In genomic region chr5:125411163-125412050, GRCh38 we compare ENCODE assay signal across 8 cellular contexts.
DNase-seq lines count a peak whose midpoint lies in the region; ATAC-seq and TF ChIP-seq lines count a peak whose summit lies in the region.

No MANE protein-coding gene starts in this region.

- 0 out of 2 replicates have a peak, but pooled peaks cover 5% of the 10 kb centered on the region for H3K9me3 ChIP-seq in OCI-LY1 (ENCODE audit: low read length)

- H2AFZ ChIP-seq in OCI-LY1 (ENCODE audit: low read length) = 0 out of 2 replicates have a peak overlapping the region, but pooled peaks have one; percentile 10

- DNase-seq in DMS53 (lab: John Stamatoyannopoulos, UW) (peak; percentile 43), DMS53 treated with DMSO at 0.1 percent for 48 hours (lab: John Stamatoyannopoulos, UW; ENCODE audit: unreplicated experiment) (no peak), fibroblast of peridontal ligament (ENCODE audit: extremely low read depth) (peak; percentile 66), pulmonary artery endothelial cell (ENCODE audit: low read depth, low spot score) (peak; percentile 72), T-helper 1 cell (no peak)
- no peak for DNase-seq in activated CD4-positive, alpha-beta T cell treated with anti-CD3 and anti-CD28 coated beads, Interleukin-2, amount 50 U/mL, for 1 hour

- H4K20me1 ChIP-seq in OCI-LY1 (ENCODE audit: insufficient read depth, low read length) = no peaks in the 10 kb centered on the region

- H3K9ac ChIP-seq in OCI-LY1 (ENCODE audit: low read length) = peak overlapping the region; percentile 70

- peaks cover 57% of the 10 kb centered on the region for H3K4me1 ChIP-seq in OCI-LY1 (ENCODE audit: insufficient read depth, low read length, severe bottlenecking)

- no peaks in the 10 kb centered on the region for H3K27me3 ChIP-seq in OCI-LY1 (ENCODE audit: insufficient read depth, low read length)

- ATAC-seq in HG03025 (IDR thresholded peaks at IDR 0.05; ENCODE audit: low FRiP score, unreplicated experiment) = peak; percentile 75

- H3K4me3 ChIP-seq in OCI-LY1 (ENCODE audit: low read depth, low read length, poor library complexity, severe bottlenecking) = peak overlapping the region; percentile 51

- H3F3A ChIP-seq in OCI-LY1 (ENCODE audit: insufficient read depth, low read length) = no peaks in the 10 kb centered on the region

- peak overlapping the region; percentile 86 for H3K4me2 ChIP-seq in OCI-LY1 (ENCODE audit: low read length)

- no peaks in the 10 kb centered on the region for H3K36me3 ChIP-seq in OCI-LY1 (ENCODE audit: insufficient read depth, low read length)

- peak overlapping the region; percentile 94 for H3K27ac ChIP-seq in OCI-LY1 (ENCODE audit: low read depth, low read length, poor library complexity, severe bottlenecking)

- H3K79me2 ChIP-seq in OCI-LY1 (ENCODE audit: insufficient read depth, low read length) = no peaks in the 10 kb centered on the region

- H3K9me2 ChIP-seq in OCI-LY1 (ENCODE audit: low read depth, low read length) = no peaks in the 10 kb centered on the region

- no peak for TF ChIP-seq CTCF in OCI-LY1 (IDR thresholded peaks at IDR 0.05; ENCODE audit: low read length)

Comparison
In these comparisons a context has a peak if more than half of its experiments do, and no peak if none do; other contexts are left out.
1. DNase-seq: peak in DMS53 (single experiment), fibroblast of peridontal ligament (single experiment) and pulmonary artery endothelial cell (single experiment); none in DMS53 treated with DMSO at 0.1 percent for 48 hours (single experiment), activated CD4-positive, alpha-beta T cell treated with anti-CD3 and anti-CD28 coated beads, Interleukin-2, amount 50 U/mL, for 1 hour (single experiment) and T-helper 1 cell (0 of 5).